8 cellular contexts compared by ENCODE assay signal in the genomic region with DNA sequence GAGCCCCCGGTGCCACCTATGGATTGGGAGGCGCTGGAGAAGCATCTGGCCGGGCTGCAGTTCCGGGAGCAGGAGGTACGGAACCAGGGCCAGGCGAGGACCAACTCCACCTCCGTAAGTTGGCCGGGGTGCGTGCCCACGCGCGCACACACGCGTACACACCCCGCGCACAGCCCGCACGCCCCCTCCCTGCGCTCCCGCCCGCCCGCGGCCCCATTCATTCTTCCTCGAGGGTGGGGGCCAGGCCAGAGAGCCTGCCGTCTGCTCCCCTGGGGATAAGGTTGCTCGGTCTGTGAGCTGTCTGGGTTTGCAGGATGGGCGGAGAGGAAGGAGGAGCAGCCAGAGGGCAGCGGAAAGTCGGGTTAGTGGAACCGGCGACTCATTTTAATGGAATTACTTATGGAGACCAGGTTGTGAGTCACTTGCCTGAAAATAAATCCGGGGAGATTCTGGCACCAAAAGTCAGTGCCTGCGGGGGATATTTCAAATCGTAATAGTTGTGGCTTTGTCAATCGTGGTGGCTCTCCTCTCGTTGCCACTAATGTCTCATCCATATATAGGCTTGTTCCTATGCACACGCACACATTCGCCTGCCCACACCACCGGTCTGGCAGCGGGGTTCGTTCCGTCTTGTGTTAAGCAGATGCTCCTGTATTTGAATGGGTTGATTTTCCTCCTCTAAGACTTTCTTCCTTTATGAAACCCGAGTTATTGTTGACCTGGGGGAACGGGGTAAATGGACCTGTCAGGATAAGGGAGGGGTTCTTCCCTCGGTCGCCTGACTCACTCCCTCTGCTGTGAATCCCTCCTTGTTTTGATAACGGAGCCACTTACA.
DNase-seq lines count a peak whose midpoint lies in the region; ATAC-seq, FAIRE-seq and TF ChIP-seq lines count a peak whose summit lies in the region.

No MANE protein-coding gene starts in this region.

- POLR2A ChIA-PET in A549 (lab: Yijun Ruan, JAX), result interaction anchor here (0.5 to 3.2 kb wide), 5 partner anchors 21 to 659 kb away, joined by 3 to 24 read pairs (median 3); no protein-coding TSS in a partner anchor

- peak overlapping the region; percentile 81 for H3K4me2 ChIP-seq in A549

- WGBS in A549 (ENCODE audit: missing lambda C conversion rate), result 1% methylated on average over 22 of the region's 47 CpGs
- under 1% methylated on average over 47 of the region's 47 CpGs for WGBS in right cardiac atrium

- intact Hi-C loops in right cardiac atrium (cut with DNase I), result no loop called here

- DNase-seq in A549 (ENCODE audit: low read depth in 1 of 2, low spot score in 1 of 2) (peak; percentile 78 to 86), NCI-H510A (lab: John Stamatoyannopoulos, UW) (peak; percentile 33), astrocyte of the hippocampus (ENCODE audit: low read depth, low spot score) (peak; percentile 97), right cardiac atrium (peak; percentile 84 to 86 (median 86)), pons (ENCODE audit: low spot score) (peak; percentile 66), MV-4-11 (lab: John Stamatoyannopoulos, UW) (no peak)

- FAIRE-seq in A549 (lab: Jason Lieb, UNC), result no peak

- H3K4me1 ChIP-seq in A549, result peaks cover 37% of the 10 kb centered on the region
- peaks cover 6% of the 10 kb centered on the region for H3K4me1 ChIP-seq in right cardiac atrium (ENCODE audit: control insufficient read depth, insufficient read depth, low read length)

- H3K4me3 ChIP-seq in A549 (peak overlapping the region; percentile 94), GM08714 (ENCODE audit: low read length) (peak overlapping the region; percentile 47), right cardiac atrium (ENCODE audit: low read length) (peak overlapping the region; percentile 80)

- ATAC-seq in A549 (peak; percentile 46 to 59), right cardiac atrium (peak; percentile 52 to 81), HG02642 (IDR thresholded peaks at IDR 0.05; ENCODE audit: poor library complexity, unreplicated experiment) (no peak)

- TF ChIP-seq POLR2A in A549 (IDR thresholded peaks at IDR 0.05; ENCODE audit: low read length), result peak; percentile 19; the same call in 1 of the 2 replicates

- no peaks in the 10 kb centered on the region for H3K27me3 ChIP-seq in right cardiac atrium (ENCODE audit: control insufficient read depth, insufficient read depth)

- CTCF ChIA-PET in A549 (lab: Yijun Ruan, JAX), result interaction anchor here (1.0 to 5.4 kb wide), 6 partner anchors 16 to 63 kb away, joined by 3 to 61 read pairs (median 25); no protein-coding TSS in a partner anchor

- H3K9me3 ChIP-seq in A549 (no peaks in the 10 kb centered on the region), right cardiac atrium (ENCODE audit: control insufficient read depth, low read length) (no peaks in the 10 kb centered on the region)

- no peak; a peak in 2 of 5 replicates for TF ChIP-seq RAD21 in A549 (conservative IDR thresholded peaks at IDR 0.05 in 1 of 2, IDR thresholded peaks at IDR 0.05 in 1 of 2)

- no peak for TF ChIP-seq CTCF in A549 (IDR thresholded peaks at IDR 0.05)

- H3K27ac ChIP-seq in A549 (peak overlapping the region; percentile 95 to 96), right cardiac atrium (ENCODE audit: low read length) (peak overlapping the region; percentile 96)

- no peak for TF ChIP-seq EP300 in A549 (IDR thresholded peaks at IDR 0.05)

TF ChIP-seq in A549, 52 proteins besides CTCF, POLR2A, EP300 and RAD21 (continues in another document):
- TF ChIP-seq EHF (CRISPR knock-in tag; IDR thresholded peaks at IDR 0.05), result no peak
- TF ChIP-seq KDM5A (IDR thresholded peaks at IDR 0.05), result no peak
- TF ChIP-seq ZFP36 (IDR thresholded peaks at IDR 0.05; ENCODE audit: borderline replicate concordance, partially characterized antibody), result no peak
- no peak for TF ChIP-seq FOXS1 (CRISPR knock-in tag; IDR thresholded peaks at IDR 0.05)
- TF ChIP-seq, protein P1, sequence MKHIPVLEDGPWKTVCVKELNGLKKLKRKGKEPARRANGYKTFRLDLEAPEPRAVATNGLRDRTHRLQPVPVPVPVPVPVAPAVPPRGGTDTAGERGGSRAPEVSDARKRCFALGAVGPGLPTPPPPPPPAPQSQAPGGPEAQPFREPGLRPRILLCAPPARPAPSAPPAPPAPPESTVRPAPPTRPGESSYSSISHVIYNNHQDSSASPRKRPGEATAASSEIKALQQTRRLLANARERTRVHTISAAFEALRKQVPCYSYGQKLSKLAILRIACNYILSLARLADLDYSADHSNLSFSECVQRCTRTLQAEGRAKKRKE (CRISPR knock-in tag; IDR thresholded peaks at IDR 0.05; ENCODE audit: low read depth), result no peak
- TF ChIP-seq ESRRA (IDR thresholded peaks at IDR 0.05; ENCODE audit: borderline replicate concordance, low read length), result no peak
- TF ChIP-seq CHD4 (IDR thresholded peaks at IDR 0.05; ENCODE audit: borderline replicate concordance), result no peak
- no peak for TF ChIP-seq HOXB13 (CRISPR knock-in tag; IDR thresholded peaks at IDR 0.05; ENCODE audit: low read depth)
- TF ChIP-seq FOSL2 (IDR thresholded peaks at IDR 0.05), result 0 out of 2 replicates have a peak, but pooled peaks have one; percentile 38
- peak; percentile 84 for TF ChIP-seq FOSL2 (CRISPR knock-in tag; IDR thresholded peaks at IDR 0.05)
- no peak for TF ChIP-seq FOSB (CRISPR knock-in tag; IDR thresholded peaks at IDR 0.05)
- TF ChIP-seq, protein P2, sequence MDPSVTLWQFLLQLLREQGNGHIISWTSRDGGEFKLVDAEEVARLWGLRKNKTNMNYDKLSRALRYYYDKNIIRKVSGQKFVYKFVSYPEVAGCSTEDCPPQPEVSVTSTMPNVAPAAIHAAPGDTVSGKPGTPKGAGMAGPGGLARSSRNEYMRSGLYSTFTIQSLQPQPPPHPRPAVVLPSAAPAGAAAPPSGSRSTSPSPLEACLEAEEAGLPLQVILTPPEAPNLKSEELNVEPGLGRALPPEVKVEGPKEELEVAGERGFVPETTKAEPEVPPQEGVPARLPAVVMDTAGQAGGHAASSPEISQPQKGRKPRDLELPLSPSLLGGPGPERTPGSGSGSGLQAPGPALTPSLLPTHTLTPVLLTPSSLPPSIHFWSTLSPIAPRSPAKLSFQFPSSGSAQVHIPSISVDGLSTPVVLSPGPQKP (IDR thresholded peaks at IDR 0.05; ENCODE audit: low read depth, low read length), result no peak
- no peak for TF ChIP-seq CBX2 (IDR thresholded peaks at IDR 0.05; ENCODE audit: borderline replicate concordance, low read depth)
- no peak for TF ChIP-seq HEYL (CRISPR knock-in tag; IDR thresholded peaks at IDR 0.05)
- TF ChIP-seq KDM1A (IDR thresholded peaks at IDR 0.05; ENCODE audit: low read depth), result no peak
- TF ChIP-seq, protein P3, sequence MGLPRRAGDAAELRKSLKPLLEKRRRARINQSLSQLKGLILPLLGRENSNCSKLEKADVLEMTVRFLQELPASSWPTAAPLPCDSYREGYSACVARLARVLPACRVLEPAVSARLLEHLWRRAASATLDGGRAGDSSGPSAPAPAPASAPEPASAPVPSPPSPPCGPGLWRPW (IDR thresholded peaks at IDR 0.05), result no peak
- no peak for TF ChIP-seq EHMT2 (IDR thresholded peaks at IDR 0.05; ENCODE audit: low read depth)
- TF ChIP-seq TFCP2L1 (CRISPR knock-in tag; IDR thresholded peaks at IDR 0.05), result no peak
- TF ChIP-seq HOXB5 (CRISPR knock-in tag; IDR thresholded peaks at IDR 0.05), result no peak
- TF ChIP-seq, protein P4, sequence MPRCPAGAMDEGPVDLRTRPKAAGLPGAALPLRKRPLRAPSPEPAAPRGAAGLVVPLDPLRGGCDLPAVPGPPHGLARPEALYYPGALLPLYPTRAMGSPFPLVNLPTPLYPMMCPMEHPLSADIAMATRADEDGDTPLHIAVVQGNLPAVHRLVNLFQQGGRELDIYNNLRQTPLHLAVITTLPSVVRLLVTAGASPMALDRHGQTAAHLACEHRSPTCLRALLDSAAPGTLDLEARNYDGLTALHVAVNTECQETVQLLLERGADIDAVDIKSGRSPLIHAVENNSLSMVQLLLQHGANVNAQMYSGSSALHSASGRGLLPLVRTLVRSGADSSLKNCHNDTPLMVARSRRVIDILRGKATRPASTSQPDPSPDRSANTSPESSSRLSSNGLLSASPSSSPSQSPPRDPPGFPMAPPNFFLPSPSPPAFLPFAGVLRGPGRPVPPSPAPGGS (IDR thresholded peaks at IDR 0.05), result no peak
- no peak; the same call in 2 of the 3 replicates for TF ChIP-seq SMC3 (IDR thresholded peaks at IDR 0.05)
- TF ChIP-seq TP53 (CRISPR knock-in tag; IDR thresholded peaks at IDR 0.05), result no peak
- peak; percentile 69; the same call in 1 of the 2 replicates for TF ChIP-seq MAZ (IDR thresholded peaks at IDR 0.05; ENCODE audit: borderline replicate concordance, low read depth, low read length)
- TF ChIP-seq, protein P5, sequence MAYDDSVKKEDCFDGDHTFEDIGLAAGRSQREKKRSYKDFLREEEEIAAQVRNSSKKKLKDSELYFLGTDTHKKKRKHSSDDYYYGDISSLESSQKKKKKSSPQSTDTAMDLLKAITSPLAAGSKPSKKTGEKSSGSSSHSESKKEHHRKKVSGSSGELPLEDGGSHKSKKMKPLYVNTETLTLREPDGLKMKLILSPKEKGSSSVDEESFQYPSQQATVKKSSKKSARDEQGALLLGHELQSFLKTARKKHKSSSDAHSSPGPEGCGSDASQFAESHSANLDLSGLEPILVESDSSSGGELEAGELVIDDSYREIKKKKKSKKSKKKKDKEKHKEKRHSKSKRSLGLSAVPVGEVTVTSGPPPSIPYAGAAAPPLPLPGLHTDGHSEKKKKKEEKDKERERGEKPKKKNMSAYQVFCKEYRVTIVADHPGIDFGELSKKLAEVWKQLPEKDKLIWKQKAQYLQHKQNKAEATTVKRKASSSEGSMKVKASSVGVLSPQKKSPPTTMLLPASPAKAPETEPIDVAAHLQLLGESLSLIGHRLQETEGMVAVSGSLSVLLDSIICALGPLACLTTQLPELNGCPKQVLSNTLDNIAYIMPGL (CRISPR knock-in tag; IDR thresholded peaks at IDR 0.05; ENCODE audit: borderline replicate concordance), result no peak
- no peak for TF ChIP-seq POLR2AphosphoS2 (conservative IDR thresholded peaks at IDR 0.05; ENCODE audit: low read length)
- no peak for TF ChIP-seq RNF2 (IDR thresholded peaks at IDR 0.05; ENCODE audit: borderline replicate concordance, low read depth)
- TF ChIP-seq, protein P6, sequence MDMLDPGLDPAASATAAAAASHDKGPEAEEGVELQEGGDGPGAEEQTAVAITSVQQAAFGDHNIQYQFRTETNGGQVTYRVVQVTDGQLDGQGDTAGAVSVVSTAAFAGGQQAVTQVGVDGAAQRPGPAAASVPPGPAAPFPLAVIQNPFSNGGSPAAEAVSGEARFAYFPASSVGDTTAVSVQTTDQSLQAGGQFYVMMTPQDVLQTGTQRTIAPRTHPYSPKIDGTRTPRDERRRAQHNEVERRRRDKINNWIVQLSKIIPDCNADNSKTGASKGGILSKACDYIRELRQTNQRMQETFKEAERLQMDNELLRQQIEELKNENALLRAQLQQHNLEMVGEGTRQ (IDR thresholded peaks at IDR 0.05), result no peak
